20 cellular contexts compared by ENCODE assay signal in the genomic region with DNA sequence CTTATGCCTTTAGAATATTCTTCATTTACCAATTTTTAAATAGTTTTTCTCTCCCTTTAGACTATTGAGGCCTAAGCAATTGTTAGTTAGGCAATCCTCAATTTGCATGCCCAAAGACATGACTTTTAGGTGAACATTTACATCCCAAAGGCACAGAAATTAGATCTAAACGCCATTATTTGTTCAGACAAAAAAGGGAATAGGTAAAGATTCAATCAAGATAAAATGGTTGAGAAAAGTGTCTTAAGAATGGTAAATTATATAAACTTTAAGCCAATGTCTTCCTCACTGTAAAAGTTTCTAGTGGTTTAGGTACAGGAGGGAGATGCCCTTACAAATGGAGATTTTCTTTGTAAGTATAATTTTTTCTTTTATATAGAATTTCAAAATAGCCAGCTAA. TPM values are rescaled to one million over a fixed set of nuclear protein-coding genes. Genes with fewer than 3 reads are reported as not detected.
DNase-seq lines count a peak whose midpoint lies in the region; ATAC-seq, FAIRE-seq and TF ChIP-seq lines count a peak whose summit lies in the region.
"Had no signal": no experiment of that assay in that cellular context is flagged by ENCODE, and none has a peak within 500 bp of the region (broad histone marks: within the 10 kb centered on the region; RNA-seq: fewer than 3 reads in every experiment).

No MANE protein-coding gene starts in this region.

- TF ChIP-seq POLR2A in H1 (IDR thresholded peaks at IDR 0.05; ENCODE audit: control extremely low read depth in 1 of 2, low read depth in 2 of 2, low read length in 2 of 2) = no peak

- no peak for FAIRE-seq in H1 (lab: Jason Lieb, UNC)
- FAIRE-seq: GM12892, GM19239 had no signal

- TF ChIP-seq RAD21 in SK-N-SH (IDR thresholded peaks at IDR 0.05; ENCODE audit: low read length) (no peak), H1 (IDR thresholded peaks at IDR 0.05 in 1 of 2, conservative IDR thresholded peaks at IDR 0.05 in 1 of 2; ENCODE audit: low read depth in 2 of 2, low read length in 2 of 2) (no peak)

- H3K4me3 ChIP-seq in SK-N-SH (ENCODE audit: low read depth in 2 of 2, low read length in 1 of 2) (no peak overlapping the region), SK-N-MC (no peak overlapping the region), H1 (ENCODE audit: extremely low read depth in 1 of 4, insufficient read depth in 2 of 4, low read depth in 3 of 4, low read length in 4 of 4) (no peak overlapping the region), smooth muscle cell (no peak overlapping the region)
- H3K4me3 ChIP-seq: BLaER1 treated with 17β-estradiol and CSF1 and Interleukin-3, amounts not matched to agents 10 nM and 100 nM had no signal

- H3K79me2 ChIP-seq in SK-N-SH (ENCODE audit: insufficient read depth) = no peaks in the 10 kb centered on the region
- no peaks in the 10 kb centered on the region for H3K79me2 ChIP-seq in H1 (ENCODE audit: control insufficient read depth in 1 of 2, insufficient read depth in 2 of 2, low read length in 2 of 2)
- H3K79me2 ChIP-seq in smooth muscle cell (ENCODE audit: low read depth) = no peaks in the 10 kb centered on the region

- TF ChIP-seq EP300 in SK-N-SH (IDR thresholded peaks at IDR 0.05; ENCODE audit: borderline replicate concordance in 1 of 2, low read depth in 1 of 2, low read length in 1 of 2) (no peak), H1 (IDR thresholded peaks at IDR 0.05; ENCODE audit: borderline replicate concordance in 1 of 2, low read depth in 2 of 2, low read length in 2 of 2) (no peak)

- no peak overlapping the region; a peak in 1 of 4 replicates for H3K27ac ChIP-seq in SK-N-SH (ENCODE audit: low read depth in 2 of 2, low read length in 1 of 2)
- peak overlapping the region; percentile 99; the same call in 1 of the 2 replicates for H3K27ac ChIP-seq in SK-N-MC
- H3K27ac ChIP-seq in H1 (ENCODE audit: low read depth, low read length) = no peak overlapping the region
- H3K27ac ChIP-seq in smooth muscle cell (ENCODE audit: low read depth) = peak overlapping the region; percentile 77
- H3K27ac ChIP-seq: 22Rv1; BLaER1 treated with 17β-estradiol and CSF1 and Interleukin-3, amounts not matched to agents 10 nM and 100 nM had no signal

- H3K23me2 ChIP-seq in H1 (ENCODE audit: low read depth, low read length) = no peaks in the 10 kb centered on the region

- H4K91ac ChIP-seq in H1 (replicated peaks; ENCODE audit: insufficient read length, low read length) = no peak overlapping the region

- no peak for DNase-seq in SK-N-SH
- no peak for DNase-seq in SK-N-MC (ENCODE audit: low read depth, low spot score)
- DNase-seq in H1 (ENCODE audit: low read depth in 1 of 2, low spot score in 2 of 2) = no peak
- DNase-seq in smooth muscle cell (lab: John Stamatoyannopoulos, UW; ENCODE audit: unreplicated experiment) = no peak
- DNase-seq in EL = no peak
- no peak for DNase-seq in C1 segment of cervical spinal cord (lab: John Stamatoyannopoulos, UW)
- DNase-seq in NCI-H1048 (lab: John Stamatoyannopoulos, UW) = no peak
- DNase-seq: Calu3; CD4-positive, alpha-beta memory T cell; COR-L47; DMS53; DMS79 treated with DMSO at 0.1 percent for 48 hours; GOT3; H7; HCEC 1CT had no signal

- POLR2A ChIA-PET in SK-N-SH (lab: Yijun Ruan, JAX) = no interaction called here
- POLR2A ChIA-PET in H1 (lab: Charles Lee; ENCODE audit: partially characterized antibody) = no interaction called here

- no peak for ATAC-seq in SK-N-SH treated with all-trans-retinoic acid at 6 μM for 48 hours

- no peak overlapping the region for H3K56ac ChIP-seq in H1 (replicated peaks; ENCODE audit: insufficient read length, low read depth, low read length)

- no peak overlapping the region for H3K18ac ChIP-seq in H1 (ENCODE audit: extremely low read depth, low read length)

- no peak overlapping the region for H2BK120ac ChIP-seq in H1 (replicated peaks; ENCODE audit: low read depth, low read length)

- no peak overlapping the region for H3K4me2 ChIP-seq in SK-N-SH
- H3K4me2 ChIP-seq in H1 (ENCODE audit: insufficient read depth in 1 of 2, low read depth in 2 of 2, low read length in 2 of 2) = no peak overlapping the region
- no peak overlapping the region for H3K4me2 ChIP-seq in smooth muscle cell

- no peak overlapping the region for H2AK5ac ChIP-seq in H1 (ENCODE audit: low read depth, low read length)

- H3F3A ChIP-seq in SK-N-SH (replicated peaks; ENCODE audit: insufficient read depth) (peaks cover 12% of the 10 kb centered on the region), smooth muscle cell (ENCODE audit: low read depth) (peaks cover 19% of the 10 kb centered on the region)

- CTCF ChIA-PET in SK-N-SH (lab: Yijun Ruan, JAX) (no interaction called here), H1 (lab: Charles Lee; ENCODE audit: partially characterized antibody) (interaction anchor here (0.8 kb wide), 1 partner anchor 71 kb away, joined by 3 read pairs; no protein-coding TSS in a partner anchor)

- H3K23ac ChIP-seq in H1 (ENCODE audit: insufficient read length) = no peak overlapping the region

- no peak overlapping the region for H2BK20ac ChIP-seq in H1 (ENCODE audit: low read length)

- no peak overlapping the region for H3K14ac ChIP-seq in H1 (ENCODE audit: insufficient read length)

- no peak overlapping the region for H2BK5ac ChIP-seq in H1 (ENCODE audit: low read depth, low read length)

- peaks cover 0 to 16% of the 10 kb centered on the region in 2 experiments; a peak in 2 of 4 replicates for H3K4me1 ChIP-seq in SK-N-SH (ENCODE audit: control insufficient read depth in 1 of 2, insufficient read depth in 2 of 2, low read depth in 1 of 2, low read length in 1 of 2)
- H3K4me1 ChIP-seq in H1 (replicated peaks in 1 of 4; ENCODE audit: control insufficient read depth in 3 of 4, insufficient read depth in 4 of 4, low read length in 3 of 4) = peaks cover 0 to 3% (median 0%) of the 10 kb centered on the region in 4 experiments; a peak in 1 of 7 replicates
- peaks cover 21% of the 10 kb centered on the region for H3K4me1 ChIP-seq in smooth muscle cell (ENCODE audit: low read depth)

- no peak overlapping the region for H4K8ac ChIP-seq in H1 (ENCODE audit: extremely low read depth, insufficient read depth, low read length)

- no peak overlapping the region for H2BK15ac ChIP-seq in H1 (ENCODE audit: low read length)

- H4K20me1 ChIP-seq in SK-N-SH (ENCODE audit: insufficient read depth) (no peaks in the 10 kb centered on the region), H1 (replicated peaks in 1 of 2; ENCODE audit: control insufficient read depth in 1 of 2, insufficient read depth in 2 of 2, low read length in 2 of 2) (no peaks in the 10 kb centered on the region), smooth muscle cell (ENCODE audit: low read depth) (no peaks in the 10 kb centered on the region)
- H4K20me1 ChIP-seq: BLaER1 treated with 17β-estradiol and CSF1 and Interleukin-3, amounts not matched to agents 10 nM and 100 nM had no signal

- no peaks in the 10 kb centered on the region for H3K36me3 ChIP-seq in SK-N-SH (replicated peaks in 1 of 2; ENCODE audit: control insufficient read depth in 1 of 2, insufficient read depth in 2 of 2, low read length in 1 of 2)
- no peaks in the 10 kb centered on the region; the same call in 1 of the 2 replicates for H3K36me3 ChIP-seq in SK-N-MC (ENCODE audit: insufficient read depth, low read length)
- no peaks in the 10 kb centered on the region; a peak in 1 of 8 replicates for H3K36me3 ChIP-seq in H1 (ENCODE audit: control insufficient read depth in 2 of 4, insufficient read depth in 4 of 4, low read length in 3 of 4)
- no peaks in the 10 kb centered on the region for H3K36me3 ChIP-seq in smooth muscle cell (ENCODE audit: low read depth)
- H3K36me3 ChIP-seq: BLaER1 treated with 17β-estradiol and CSF1 and Interleukin-3, amounts not matched to agents 10 nM and 100 nM had no signal

- WGBS in SK-N-SH (ENCODE audit: low lambda C conversion rate) = 17% methylated on average over 1 of the region's 1 CpG
- WGBS in H1 (ENCODE audit: extremely low coverage in 1 of 2, insufficient coverage in 1 of 2, insufficient read length in 1 of 2, insufficient replicate concordance in 2 of 2, low coverage in 1 of 2, low lambda C conversion rate in 2 of 2, missing lambda C conversion rate in 1 of 2), 2 experiments = 22% methylated on average over 1 of the region's 1 CpG; no CpG with 5 or more reads in 1 of the 2 experiments
- 51% methylated on average over 1 of the region's 1 CpG for WGBS in smooth muscle cell (ENCODE audit: low lambda C conversion rate)

- no peak overlapping the region for H3K4ac ChIP-seq in H1 (replicated peaks; ENCODE audit: insufficient read length, low read depth, low read length)

- H3K27me3 ChIP-seq in SK-N-SH (ENCODE audit: insufficient read depth) (no peaks in the 10 kb centered on the region), H1 (replicated peaks in 1 of 4; ENCODE audit: control insufficient read depth in 3 of 4, extremely low read depth in 1 of 4, insufficient read depth in 3 of 4, low read length in 3 of 4) (no peaks in the 10 kb centered on the region), smooth muscle cell (ENCODE audit: low read depth) (no peaks in the 10 kb centered on the region)
- H3K27me3 ChIP-seq: BLaER1 treated with 17β-estradiol and CSF1 and Interleukin-3, amounts not matched to agents 10 nM and 100 nM had no signal

- no peak overlapping the region for H3K9ac ChIP-seq in SK-N-SH
- H3K9ac ChIP-seq in SK-N-MC (ENCODE audit: insufficient read length) = no peak overlapping the region
- H3K9ac ChIP-seq in H1 (replicated peaks in 1 of 4; ENCODE audit: extremely low read depth in 1 of 4, low read depth in 3 of 4, low read length in 3 of 4) = no peak overlapping the region
- no peak overlapping the region for H3K9ac ChIP-seq in smooth muscle cell (ENCODE audit: low read depth)
- H3K9ac ChIP-seq: BLaER1 treated with 17β-estradiol and CSF1 and Interleukin-3, amounts not matched to agents 10 nM and 100 nM had no signal

- no peaks in the 10 kb centered on the region for H3K79me1 ChIP-seq in H1 (ENCODE audit: low read depth, low read length)

- H3K9me3 ChIP-seq in SK-N-SH (no peaks in the 10 kb centered on the region), SK-N-MC (ENCODE audit: low read depth, low read length) (no peaks in the 10 kb centered on the region), H1 (ENCODE audit: insufficient read depth in 2 of 2, low read depth in 1 of 2, low read length in 1 of 2) (peaks cover 6% of the 10 kb centered on the region in 2 experiments; a peak in 1 of 4 replicates), smooth muscle cell (replicated peaks; ENCODE audit: low read depth) (no peaks in the 10 kb centered on the region)
- H3K9me3 ChIP-seq: BLaER1 treated with 17β-estradiol and CSF1 and Interleukin-3, amounts not matched to agents 10 nM and 100 nM had no signal

- H2BK12ac ChIP-seq in H1 (ENCODE audit: low read depth, low read length) = no peak overlapping the region

- H2AFZ ChIP-seq in SK-N-SH (ENCODE audit: low read depth) = peak overlapping the region; percentile 40; the same call in 1 of the 2 replicates
- H2AFZ ChIP-seq in H1 (ENCODE audit: low read length) = no peak overlapping the region
- H2AFZ ChIP-seq in smooth muscle cell (ENCODE audit: low read depth) = peak overlapping the region; percentile 53

- peak overlapping the region; percentile 60 for H4K5ac ChIP-seq in H1 (ENCODE audit: insufficient read length, low read depth, low read length)

- no peaks in the 10 kb centered on the region for H3K9me2 ChIP-seq in SK-N-SH

- TF ChIP-seq CTCF in SK-N-SH (IDR thresholded peaks at IDR 0.05) (no peak), H1 (IDR thresholded peaks at IDR 0.05; ENCODE audit: control extremely low read depth in 1 of 3, insufficient read depth in 1 of 3, low read depth in 1 of 3, low read length in 3 of 3) (no peak), smooth muscle cell (IDR thresholded peaks at IDR 0.05; ENCODE audit: borderline replicate concordance, insufficient read depth, poor library complexity, severe bottlenecking) (no peak)

RNA-seq across cellular contexts. Expression of a gene that starts 50.2 kb away (rescaled TPM):
- 167 and 286 TPM in 2 replicates for polyA plus RNA-seq in SK-N-SH (2012; rRNA removed)
- 264 and 284 TPM in 2 replicates for polyA plus RNA-seq in SK-N-SH (2012; cell fraction: cytosol; rRNA removed)
- polyA plus RNA-seq in SK-N-SH (2012; cell fraction: nucleus; rRNA removed) = 123 and 209 TPM in 2 replicates
- total RNA-seq in H1 (2021; fragmentation: NEBNext Ultra II Directional; extraction: Animal tissue kit (Norgen Biotek cat#: 25700)) = 36.0 and 39.6 TPM in 2 replicates
- polyA plus RNA-seq in H1 (2011; rRNA removed) = 5.0 and 5.4 TPM in 2 replicates
- polyA plus RNA-seq in H1 (2011; cell fraction: cytosol; rRNA removed) = 5.7 TPM
- polyA plus RNA-seq in H1 (2011; cell fraction: nucleus; rRNA removed) = 20.5 TPM
- polyA plus RNA-seq in H1 (2012, experiment 1 of 2) = 13.4 to 20.7 TPM (median 19.0 TPM) in 4 replicates
- polyA plus RNA-seq in H1 (2012, experiment 2 of 2) = 0.72 TPM
- 32.4 TPM for polyA plus RNA-seq in H1 (2013, experiment 1 of 2)
- polyA plus RNA-seq in H1 (2013, experiment 2 of 2) = 32.4 TPM
- polyA minus RNA-seq in H1 (2011; rRNA and poly(A)+ RNA removed) = 45.3 and 47.7 TPM in 2 replicates
- polyA minus RNA-seq in H1 (2011; cell fraction: cytosol; rRNA and poly(A)+ RNA removed) = 13.1 TPM
- 36.8 TPM for polyA minus RNA-seq in H1 (2011; cell fraction: nucleus; rRNA and poly(A)+ RNA removed)
- total RNA-seq in smooth muscle cell = 136 and 185 TPM in 2 replicates
- polyA plus RNA-seq in smooth muscle cell = 62.0 and 79.2 TPM in 2 replicates

Comparison
In these comparisons a context has a peak if more than half of its experiments do, and no peak if none do; other contexts are left out.
1. H3K27ac ChIP-seq: peak in SK-N-MC (single experiment) and smooth muscle cell (single experiment); none in SK-N-SH (0 of 2) and H1 (single experiment).